1 cellular context compared by ENCODE assay signal in genomic region chr1:47333922-47334764, GRCh38.
TF ChIP-seq lines count a peak whose summit lies in the region.

No MANE protein-coding gene starts in this region.

TF ChIP-seq in K562, 482 proteins besides CTCF, POLR2A, EP300 and RAD21 (continued from another document and continues in another):
- TF ChIP-seq ETV6 (IDR thresholded peaks at IDR 0.05; ENCODE audit: borderline replicate concordance in 1 of 2, low read depth in 2 of 2, low read length in 1 of 2) (no peak), ETV6 (CRISPR knock-in tag; IDR thresholded peaks at IDR 0.05; ENCODE audit: borderline replicate concordance) (no peak), ZNF175 (CRISPR knock-in tag; IDR thresholded peaks at IDR 0.05; ENCODE audit: low read depth) (peak; percentile 36; the same call in 1 of the 2 replicates), KLF16 (IDR thresholded peaks at IDR 0.05) (no peak), ZNF146 (CRISPR knock-in tag; IDR thresholded peaks at IDR 0.05; ENCODE audit: unreplicated experiment) (no peak), HOMEZ (CRISPR knock-in tag; IDR thresholded peaks at IDR 0.05) (no peak), AFF4 (CRISPR knock-in tag; IDR thresholded peaks at IDR 0.05) (peak; percentile 89), FOS (IDR thresholded peaks at IDR 0.05; ENCODE audit: extremely low read depth, insufficient read length) (no peak), FOSL1 (tag; conservative IDR thresholded peaks at IDR 0.05) (peak; percentile 24), ZZZ3 (IDR thresholded peaks at IDR 0.05) (no peak), DEAF1 (CRISPR knock-in tag; IDR thresholded peaks at IDR 0.05) (no peak), BHLHE40 (IDR thresholded peaks at IDR 0.05; ENCODE audit: low read length) (peak; percentile 60), ZNF224 (CRISPR knock-in tag; IDR thresholded peaks at IDR 0.05) (no peak), SAFB (IDR thresholded peaks at IDR 0.05; ENCODE audit: borderline replicate concordance, low read depth, low read length) (peak; percentile 86; the same call in 1 of the 2 replicates), GTF2B (IDR thresholded peaks at IDR 0.05; ENCODE audit: extremely low read depth, insufficient read length) (no peak), PHTF2 (CRISPR knock-in tag; IDR thresholded peaks at IDR 0.05) (no peak), NCOA4 (IDR thresholded peaks at IDR 0.05; ENCODE audit: partially characterized antibody) (no peak), ETV1 (tag; conservative IDR thresholded peaks at IDR 0.05; ENCODE audit: low read depth) (no peak), PTTG1 (tag; IDR thresholded peaks at IDR 0.05; ENCODE audit: low read depth) (no peak), ZNF778 (CRISPR knock-in tag; IDR thresholded peaks at IDR 0.05) (no peak), ATF2 (CRISPR knock-in tag; IDR thresholded peaks at IDR 0.05) (no peak), ELF1 (tag; IDR thresholded peaks at IDR 0.05) (peak; percentile 27; the same call in 1 of the 2 replicates), RFX1 (IDR thresholded peaks at IDR 0.05) (no peak), LARP7 (IDR thresholded peaks at IDR 0.05) (no peak), CBX8 (IDR thresholded peaks at IDR 0.05; ENCODE audit: borderline replicate concordance, extremely low read depth, low read depth, low read length, poor library complexity, severe bottlenecking) (no peak), TEAD2 (tag; IDR thresholded peaks at IDR 0.05) (no peak), ZBTB40 (IDR thresholded peaks at IDR 0.05) (no peak), ZBTB40 (CRISPR knock-in tag; IDR thresholded peaks at IDR 0.05) (no peak), TOE1 (IDR thresholded peaks at IDR 0.05; ENCODE audit: borderline replicate concordance) (no peak), TOE1 (CRISPR knock-in tag; IDR thresholded peaks at IDR 0.05; ENCODE audit: borderline replicate concordance, low read depth) (no peak), ZNF507 (tag; conservative IDR thresholded peaks at IDR 0.05) (no peak), HLTF (IDR thresholded peaks at IDR 0.05) (no peak), MCM2 (IDR thresholded peaks at IDR 0.05; ENCODE audit: low read depth) (no peak), ZNF263 (CRISPR knock-in tag; IDR thresholded peaks at IDR 0.05; ENCODE audit: borderline replicate concordance) (peak; percentile 49), ZNF57 (CRISPR knock-in tag; IDR thresholded peaks at IDR 0.05) (no peak), C11orf30 (IDR thresholded peaks at IDR 0.05; ENCODE audit: low read depth) (no peak), ZNF717 (CRISPR knock-in tag; IDR thresholded peaks at IDR 0.05) (no peak), CCAR2 (IDR thresholded peaks at IDR 0.05; ENCODE audit: low read depth, low read length) (no peak), PURB (CRISPR knock-in tag; IDR thresholded peaks at IDR 0.05; ENCODE audit: low read depth) (no peak), NR2C1 (IDR thresholded peaks at IDR 0.05) (no peak), NR2C1 (tag; IDR thresholded peaks at IDR 0.05) (no peak)
- TF ChIP-seq, protein P1, sequence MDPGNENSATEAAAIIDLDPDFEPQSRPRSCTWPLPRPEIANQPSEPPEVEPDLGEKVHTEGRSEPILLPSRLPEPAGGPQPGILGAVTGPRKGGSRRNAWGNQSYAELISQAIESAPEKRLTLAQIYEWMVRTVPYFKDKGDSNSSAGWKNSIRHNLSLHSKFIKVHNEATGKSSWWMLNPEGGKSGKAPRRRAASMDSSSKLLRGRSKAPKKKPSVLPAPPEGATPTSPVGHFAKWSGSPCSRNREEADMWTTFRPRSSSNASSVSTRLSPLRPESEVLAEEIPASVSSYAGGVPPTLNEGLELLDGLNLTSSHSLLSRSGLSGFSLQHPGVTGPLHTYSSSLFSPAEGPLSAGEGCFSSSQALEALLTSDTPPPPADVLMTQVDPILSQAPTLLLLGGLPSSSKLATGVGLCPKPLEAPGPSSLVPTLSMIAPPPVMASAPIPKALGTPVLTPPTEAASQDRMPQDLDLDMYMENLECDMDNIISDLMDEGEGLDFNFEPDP (CRISPR knock-in tag; IDR thresholded peaks at IDR 0.05) = no peak
- TF ChIP-seq, protein P2, sequence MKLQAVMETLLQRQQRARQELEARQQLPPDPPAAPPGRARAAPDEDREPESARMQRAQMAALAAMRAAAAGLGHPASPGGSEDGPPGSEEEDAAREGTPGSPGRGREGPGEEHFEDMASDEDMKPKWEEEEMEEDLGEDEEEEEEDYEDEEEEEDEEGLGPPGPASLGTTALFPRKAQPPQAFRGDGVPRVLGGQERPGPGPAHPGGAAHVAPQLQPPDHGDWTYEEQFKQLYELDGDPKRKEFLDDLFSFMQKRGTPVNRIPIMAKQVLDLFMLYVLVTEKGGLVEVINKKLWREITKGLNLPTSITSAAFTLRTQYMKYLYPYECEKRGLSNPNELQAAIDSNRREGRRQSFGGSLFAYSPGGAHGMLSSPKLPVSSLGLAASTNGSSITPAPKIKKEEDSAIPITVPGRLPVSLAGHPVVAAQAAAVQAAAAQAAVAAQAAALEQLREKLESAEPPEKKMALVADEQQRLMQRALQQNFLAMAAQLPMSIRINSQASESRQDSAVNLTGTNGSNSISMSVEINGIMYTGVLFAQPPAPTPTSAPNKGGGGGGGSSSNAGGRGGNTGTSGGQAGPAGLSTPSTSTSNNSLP (IDR thresholded peaks at IDR 0.05; ENCODE audit: borderline replicate concordance, low read depth, low read length) = no peak
